Comparison of ENCODE assay signal across 20 cellular contexts in genomic region chr18:32612651-32613050, GRCh38.
A peak's percentile ranks its signal among the peaks of the same experiment; 100 is the strongest.
DNase-seq lines count a peak whose midpoint lies in the region; ATAC-seq and TF ChIP-seq lines count a peak whose summit lies in the region.
"Had no signal": no experiment of that assay in that cellular context is flagged by ENCODE, and none has a peak within 500 bp of the region (broad histone marks: within the 10 kb centered on the region; RNA-seq: fewer than 3 reads in every experiment).

No MANE protein-coding gene starts in this region.

- no peak overlapping the region for H3K27ac Mint-ChIP-seq in endothelial cell (ENCODE audit: unreplicated experiment)
- H3K27ac Mint-ChIP-seq: activated CD8-positive, alpha-beta T cell treated with anti-CD3 and anti-CD28 coated beads for 36 hours; activated naive CD4-positive, alpha-beta T cell treated with anti-CD3 and anti-CD28 coated beads, Interleukin-2, amount 50 U/mL, for 24 hours; CD4-positive, CD25-positive, alpha-beta regulatory T cell; H9; naive thymus-derived CD8-positive, alpha-beta T cell; progenitor cell of endocrine pancreas had no signal

- H3K4me3 Mint-ChIP-seq in endothelial cell (ENCODE audit: unreplicated experiment): no peak overlapping the region
- H3K4me3 Mint-ChIP-seq: activated CD8-positive, alpha-beta T cell treated with anti-CD3 and anti-CD28 coated beads for 36 hours; activated naive CD4-positive, alpha-beta T cell treated with anti-CD3 and anti-CD28 coated beads, Interleukin-2, amount 50 U/mL, for 24 hours; activated T-cell treated with anti-CD3 and anti-CD28 coated beads, Interleukin-2, amount 50 U/mL, for 4 hours; CD4-positive, CD25-positive, alpha-beta regulatory T cell; H9; naive thymus-derived CD8-positive, alpha-beta T cell had no signal

- intact Hi-C loops in left colon (cut with DNase I, micrococcal nuclease): no loop called here

- in situ Hi-C loops in GM13977 (cut with MboI; ENCODE audit: low pct_unique_long_range_greater_than_20kb, low sequenced_read_pairs, unreplicated experiment): no loop called here

- no peaks in the 10 kb centered on the region for H3K27me3 Mint-ChIP-seq in endothelial cell (ENCODE audit: unreplicated experiment)
- H3K27me3 Mint-ChIP-seq: CD4-positive, CD25-positive, alpha-beta regulatory T cell; progenitor cell of endocrine pancreas had no signal

- H3K9me3 Mint-ChIP-seq in endothelial cell (ENCODE audit: unreplicated experiment): no peaks in the 10 kb centered on the region
- H3K9me3 Mint-ChIP-seq: activated CD8-positive, alpha-beta T cell treated with anti-CD3 and anti-CD28 coated beads for 36 hours; activated naive CD4-positive, alpha-beta T cell treated with anti-CD3 and anti-CD28 coated beads, Interleukin-2, amount 50 U/mL, for 24 hours; activated T-cell treated with anti-CD3 and anti-CD28 coated beads, Interleukin-2, amount 50 U/mL, for 4 hours; H9; naive thymus-derived CD8-positive, alpha-beta T cell had no signal

- H3K4me1 Mint-ChIP-seq in endothelial cell (ENCODE audit: unreplicated experiment): peaks cover 7% of the 10 kb centered on the region
- H3K4me1 Mint-ChIP-seq: activated naive CD4-positive, alpha-beta T cell treated with anti-CD3 and anti-CD28 coated beads, Interleukin-2, amount 50 U/mL, for 24 hours; CD4-positive, CD25-positive, alpha-beta regulatory T cell; naive thymus-derived CD8-positive, alpha-beta T cell had no signal

- no peaks in the 10 kb centered on the region for H3K36me3 Mint-ChIP-seq in endothelial cell (ENCODE audit: low read depth, unreplicated experiment)
- H3K36me3 Mint-ChIP-seq: activated naive CD4-positive, alpha-beta T cell treated with anti-CD3 and anti-CD28 coated beads, Interleukin-2, amount 50 U/mL, for 24 hours; CD4-positive, CD25-positive, alpha-beta regulatory T cell; naive thymus-derived CD8-positive, alpha-beta T cell had no signal

- ATAC-seq in left colon (peak; percentile 63), GM19324 (IDR thresholded peaks at IDR 0.05; ENCODE audit: low FRiP score, unreplicated experiment) (no peak), GM18498 (IDR thresholded peaks at IDR 0.05; ENCODE audit: unreplicated experiment) (no peak)
- ATAC-seq: activated CD8-positive, alpha-beta T cell treated with anti-CD3 and anti-CD28 coated beads for 36 hours; activated T-cell treated with anti-CD3 and anti-CD28 coated beads, Interleukin-2, amount 50 U/mL, for 4 hours; naive thymus-derived CD8-positive, alpha-beta T cell had no signal

- peak; percentile 88 for DNase-seq in DMS53 treated with DMSO at 0.1 percent for 48 hours (lab: John Stamatoyannopoulos, UW; ENCODE audit: unreplicated experiment)
- DNase-seq in NCI-H146 treated with DMSO at 0.1 percent for 48 hours (lab: John Stamatoyannopoulos, UW; ENCODE audit: unreplicated experiment): peak; percentile 57
- DNase-seq in NCI-H69 (lab: John Stamatoyannopoulos, UW): peak; percentile 97
- no peak for DNase-seq in left colon
- DNase-seq in GM13977 (ENCODE audit: low spot score): no peak
- DNase-seq in endothelial cell (ENCODE audit: low spot score): no peak
- DNase-seq: activated CD8-positive, alpha-beta T cell treated with anti-CD3 and anti-CD28 coated beads for 36 hours; activated T-cell treated with anti-CD3 and anti-CD28 coated beads, Interleukin-2, amount 50 U/mL, for 4 hours; CD4-positive, CD25-positive, alpha-beta regulatory T cell; H9; hypothalamus; mesendoderm; MV-4-11; naive thymus-derived CD8-positive, alpha-beta T cell; stimulated activated CD8-positive, alpha-beta memory T cell treated with anti-CD3 and anti-CD28 coated beads, Interleukin-4, amount 100 ng/mL, for 48 hours; uterus had no signal

- TF ChIP-seq CTCF in GM13977 (IDR thresholded peaks at IDR 0.05; ENCODE audit: extremely low read depth, insufficient read depth, missing control alignments) (no peak), endothelial cell (IDR thresholded peaks at IDR 0.05; ENCODE audit: unreplicated experiment) (no peak)

Comparison
In these comparisons a context has a peak if more than half of its experiments do, and no peak if none do; other contexts are left out.
1. DNase-seq: peak in DMS53 treated with DMSO at 0.1 percent for 48 hours (single experiment), NCI-H146 treated with DMSO at 0.1 percent for 48 hours (single experiment) and NCI-H69 (single experiment); none in left colon (0 of 2), GM13977 (single experiment) and endothelial cell (single experiment).